8 cellular contexts compared by ENCODE assay signal in genomic region chr1:65525297-65526048, GRCh38.
DNase-seq lines count a peak whose midpoint lies in the region; ATAC-seq and TF ChIP-seq lines count a peak whose summit lies in the region.

No MANE protein-coding gene starts in this region.

- H3K36me3 Mint-ChIP-seq in glutamatergic neuron (ENCODE audit: unreplicated experiment) (no peaks in the 10 kb centered on the region), natural killer cell (no peaks in the 10 kb centered on the region)

- H3K14ac ChIP-seq in trophoblast cell (ENCODE audit: low read length) = no peak overlapping the region

- H3K79me1 ChIP-seq in trophoblast cell (ENCODE audit: low read length) = no peaks in the 10 kb centered on the region

- H3K9me3 Mint-ChIP-seq in glutamatergic neuron (ENCODE audit: unreplicated experiment) = no peaks in the 10 kb centered on the region
- H3K9me3 Mint-ChIP-seq in natural killer cell = peaks cover 0 to 5% of the 10 kb centered on the region in 2 donors

- H2BK5ac ChIP-seq in trophoblast cell (ENCODE audit: low read depth, low read length, poor library complexity) = no peak overlapping the region

- no peak overlapping the region for H2BK120ac ChIP-seq in trophoblast cell (ENCODE audit: insufficient read depth, low read length, poor library complexity)

- H3K18ac ChIP-seq in trophoblast cell (ENCODE audit: low read length) = no peak overlapping the region

- peak overlapping the region; percentile 84 for H3K4me3 Mint-ChIP-seq in glutamatergic neuron (ENCODE audit: unreplicated experiment)
- no peak overlapping the region for H3K4me3 Mint-ChIP-seq in natural killer cell

- DNase-seq in CMK (ENCODE audit: low read depth) (peak; percentile 31), Peyer's patch (peak in 1 of 3 donors; percentile 44), glutamatergic neuron (peak; percentile 36), trophoblast cell (no peak), dedifferentiated amniotic fluid mesenchymal stem cell (ENCODE audit: extremely low spot score) (no peak), natural killer cell (no peak)

- H3K4me3 ChIP-seq in Peyer's patch (peak overlapping the region; percentile 25 to 55 (median 38)), trophoblast cell (ENCODE audit: low read depth, low read length) (peak overlapping the region; percentile 56)

- H4K8ac ChIP-seq in trophoblast cell (ENCODE audit: low read depth, low read length) = no peak overlapping the region

- H3K4me1 ChIP-seq in Peyer's patch = peaks cover 0 to 8% (median 0%) of the 10 kb centered on the region in 4 donors
- peaks cover 3 to 7% of the 10 kb centered on the region in 2 experiments for H3K4me1 ChIP-seq in trophoblast cell (ENCODE audit: control insufficient read depth in 1 of 2, insufficient read depth in 2 of 2, low read length in 2 of 2)

- no peak overlapping the region for H3K23ac ChIP-seq in trophoblast cell (ENCODE audit: low read length)

- TF ChIP-seq CTCF in Peyer's patch (IDR thresholded peaks at IDR 0.05) = no peak
- no peak for TF ChIP-seq CTCF in glutamatergic neuron (IDR thresholded peaks at IDR 0.05; ENCODE audit: partially characterized antibody, unreplicated experiment)
- TF ChIP-seq CTCF in natural killer cell (IDR thresholded peaks at IDR 0.05) = no peak

- H4K12ac ChIP-seq in trophoblast cell (ENCODE audit: low read depth, low read length) = no peak overlapping the region

- peaks cover 0 to 10% of the 10 kb centered on the region in 2 donors for H3K27me3 ChIP-seq in Peyer's patch
- peaks cover 20% of the 10 kb centered on the region for H3K27me3 ChIP-seq in trophoblast cell (ENCODE audit: insufficient read depth, low read length)

- no peaks in the 10 kb centered on the region for H3K9me3 ChIP-seq in Peyer's patch
- no peaks in the 10 kb centered on the region for H3K9me3 ChIP-seq in trophoblast cell (ENCODE audit: insufficient read depth, low read depth, low read length)

- H3K27ac Mint-ChIP-seq in glutamatergic neuron (ENCODE audit: unreplicated experiment) (no peak overlapping the region), natural killer cell (no peak overlapping the region)

- peak overlapping the region; percentile 98 for H3K4me2 ChIP-seq in trophoblast cell (ENCODE audit: low read length)

- peaks cover 9% of the 10 kb centered on the region for H3K27me3 Mint-ChIP-seq in glutamatergic neuron (ENCODE audit: unreplicated experiment)
- peaks cover 26 to 34% of the 10 kb centered on the region in 2 donors for H3K27me3 Mint-ChIP-seq in natural killer cell (ENCODE audit: low read depth in 2 of 2)

- intact Hi-C loops in natural killer cell (cut with micrococcal nuclease) = no loop called here

- H2AFZ ChIP-seq in trophoblast cell (ENCODE audit: insufficient read depth, low read length, poor library complexity) = no peak overlapping the region

- WGBS in trophoblast cell (ENCODE audit: extremely low coverage, insufficient coverage, insufficient read length) = no CpG with 5 or more reads among the region's 86 CpGs

- H2BK12ac ChIP-seq in trophoblast cell (ENCODE audit: low read length) = no peak overlapping the region

- TF ChIP-seq POLR2A in Peyer's patch (IDR thresholded peaks at IDR 0.05) = no peak

- no peak overlapping the region for H3K9ac ChIP-seq in trophoblast cell (ENCODE audit: low read length)

- H3K27ac ChIP-seq in Peyer's patch = peak overlapping the region in 3 of 4 donors; percentile 7 to 43 (median 35)
- no peak overlapping the region for H3K27ac ChIP-seq in trophoblast cell (ENCODE audit: low read depth, low read length)

- H2AK5ac ChIP-seq in trophoblast cell (ENCODE audit: low read length) = no peak overlapping the region

- H3K4me1 Mint-ChIP-seq in glutamatergic neuron (ENCODE audit: low read depth, unreplicated experiment) (peaks cover 3% of the 10 kb centered on the region), natural killer cell (peaks cover 0 to 4% of the 10 kb centered on the region in 2 donors)

- no peak for ATAC-seq in GM21825 (IDR thresholded peaks at IDR 0.05; ENCODE audit: unreplicated experiment)
- ATAC-seq in GM19351 (IDR thresholded peaks at IDR 0.05; ENCODE audit: unreplicated experiment) = no peak
- no peak for ATAC-seq in natural killer cell

- no peaks in the 10 kb centered on the region for H3K79me2 ChIP-seq in trophoblast cell (ENCODE audit: control insufficient read depth, insufficient read depth, low read length, poor library complexity)

- no peak overlapping the region for H4K91ac ChIP-seq in trophoblast cell (ENCODE audit: low read depth, low read length)

- H3K36me3 ChIP-seq in Peyer's patch = no peaks in the 10 kb centered on the region
- H3K36me3 ChIP-seq in trophoblast cell (ENCODE audit: control insufficient read depth in 1 of 2, insufficient read depth in 2 of 2, low read length in 2 of 2) = no peaks in the 10 kb centered on the region

- no peak overlapping the region for H3K4ac ChIP-seq in trophoblast cell (ENCODE audit: low read depth, low read length)

Comparison
In these comparisons a context has a peak if more than half of its experiments do, and no peak if none do; other contexts are left out.
1. DNase-seq: peak in CMK (single experiment) and glutamatergic neuron (single experiment); none in trophoblast cell (0 of 2), dedifferentiated amniotic fluid mesenchymal stem cell (single experiment) and natural killer cell (single experiment).